8 cellular contexts compared by ENCODE assay signal in the genomic region with DNA sequence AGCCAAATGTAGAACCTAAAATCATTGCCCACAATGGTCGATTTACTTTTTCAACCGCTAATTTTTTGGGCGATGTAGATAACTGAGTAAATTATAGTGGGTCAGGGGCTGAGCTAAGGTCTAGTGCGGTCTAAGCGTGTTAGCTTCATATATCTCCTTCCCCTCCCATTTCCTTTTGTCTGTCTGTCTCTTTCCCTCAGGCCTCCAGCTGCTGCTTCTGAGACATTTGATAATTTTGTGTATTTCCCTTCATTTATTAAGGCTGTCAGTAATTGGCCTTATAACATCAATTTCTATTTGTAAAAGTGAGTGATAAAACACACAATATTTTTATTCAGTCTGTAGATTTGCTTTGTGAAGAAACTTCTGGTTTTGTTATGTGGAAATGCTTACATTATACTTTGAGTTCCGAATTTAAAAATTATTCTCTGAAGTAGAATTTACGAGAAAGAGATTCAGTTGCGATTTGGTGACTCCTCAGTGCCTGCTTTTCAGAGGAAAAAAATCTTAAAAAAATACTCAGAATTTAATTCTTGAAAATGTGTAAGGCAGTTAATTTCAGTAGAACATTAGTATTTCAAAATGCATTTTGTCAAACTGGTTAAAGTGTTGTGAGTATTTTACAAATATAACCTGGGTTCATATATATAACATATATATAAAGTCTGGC.
DNase-seq lines count a peak whose midpoint lies in the region; ATAC-seq and TF ChIP-seq lines count a peak whose summit lies in the region.

No MANE protein-coding gene starts in this region.

- H3K4me2 ChIP-seq in parathyroid adenoma (ENCODE audit: low read length) = peak overlapping the region; percentile 92

- H3K9ac ChIP-seq in duodenal mucosa (ENCODE audit: low read depth in 1 of 2, low read length in 2 of 2) = peak overlapping the region in 1 of 2 donors; percentile 63
- H3K9ac ChIP-seq in parathyroid adenoma = peak overlapping the region; percentile 55

- H3K27ac ChIP-seq in duodenal mucosa (ENCODE audit: low read depth, low read length) = no peak overlapping the region
- peak overlapping the region; percentile 57 for H3K27ac ChIP-seq in parathyroid adenoma

- peak overlapping the region; percentile 95 for H2AFZ ChIP-seq in parathyroid adenoma

- TF ChIP-seq CTCF in GM12864 (IDR thresholded peaks at IDR 0.05; ENCODE audit: low read depth, low read length, missing control alignments) = no peak
- no peak for TF ChIP-seq CTCF in parathyroid adenoma (IDR thresholded peaks at IDR 0.05)

- H3K4me3 ChIP-seq in GM12864 (ENCODE audit: low read depth, low read length) (peak overlapping the region; percentile 75), duodenal mucosa (ENCODE audit: low read depth in 1 of 2, low read length in 2 of 2) (peak overlapping the region; percentile 66 to 78), parathyroid adenoma (ENCODE audit: low read depth, low read length) (peak overlapping the region; percentile 83)

- ATAC-seq in HG02973 (IDR thresholded peaks at IDR 0.05; ENCODE audit: unreplicated experiment) = no peak

- H3K9me3 ChIP-seq in duodenal mucosa (ENCODE audit: control insufficient read depth in 1 of 2, low read length in 2 of 2) (no peaks in the 10 kb centered on the region), parathyroid adenoma (ENCODE audit: control insufficient read depth, low read length) (no peaks in the 10 kb centered on the region)

- H3K79me2 ChIP-seq in parathyroid adenoma = no peaks in the 10 kb centered on the region

- DNase-seq in GM12864 (ENCODE audit: low read depth) (no peak), NCI-H82 (lab: John Stamatoyannopoulos, UW) (peak; percentile 85), inferior parietal cortex (ENCODE audit: extremely low spot score) (no peak)
- no peak for DNase-seq in NK-92 treated with Interleukin-12 subunit alpha and Interleukin-12 subunit beta, amount 100 ng/mL, for 24 hours (lab: John Stamatoyannopoulos, UW)
- DNase-seq in stimulated activated CD8-positive, alpha-beta memory T cell treated with anti-CD3 and anti-CD28 coated beads, Interleukin-4, amount 100 ng/mL, for 48 hours = no peak

- peaks cover 7 to 9% of the 10 kb centered on the region in 2 donors for H3K4me1 ChIP-seq in duodenal mucosa (ENCODE audit: control insufficient read depth in 1 of 2, insufficient read depth in 2 of 2, low read length in 2 of 2)
- no peaks in the 10 kb centered on the region for H3K4me1 ChIP-seq in parathyroid adenoma

- no peaks in the 10 kb centered on the region for H3K36me3 ChIP-seq in duodenal mucosa (ENCODE audit: control insufficient read depth in 1 of 2, insufficient read depth in 2 of 2, low read length in 2 of 2)
- H3K36me3 ChIP-seq in parathyroid adenoma (ENCODE audit: control insufficient read depth, insufficient read depth, low read length) = no peaks in the 10 kb centered on the region

- H3K27me3 ChIP-seq in duodenal mucosa (ENCODE audit: control insufficient read depth in 1 of 2, insufficient read depth in 2 of 2, low read length in 2 of 2) = no peaks in the 10 kb centered on the region
- H3K27me3 ChIP-seq in parathyroid adenoma (ENCODE audit: control insufficient read depth, insufficient read depth, low read length) = no peaks in the 10 kb centered on the region
